In the genomic region with DNA sequence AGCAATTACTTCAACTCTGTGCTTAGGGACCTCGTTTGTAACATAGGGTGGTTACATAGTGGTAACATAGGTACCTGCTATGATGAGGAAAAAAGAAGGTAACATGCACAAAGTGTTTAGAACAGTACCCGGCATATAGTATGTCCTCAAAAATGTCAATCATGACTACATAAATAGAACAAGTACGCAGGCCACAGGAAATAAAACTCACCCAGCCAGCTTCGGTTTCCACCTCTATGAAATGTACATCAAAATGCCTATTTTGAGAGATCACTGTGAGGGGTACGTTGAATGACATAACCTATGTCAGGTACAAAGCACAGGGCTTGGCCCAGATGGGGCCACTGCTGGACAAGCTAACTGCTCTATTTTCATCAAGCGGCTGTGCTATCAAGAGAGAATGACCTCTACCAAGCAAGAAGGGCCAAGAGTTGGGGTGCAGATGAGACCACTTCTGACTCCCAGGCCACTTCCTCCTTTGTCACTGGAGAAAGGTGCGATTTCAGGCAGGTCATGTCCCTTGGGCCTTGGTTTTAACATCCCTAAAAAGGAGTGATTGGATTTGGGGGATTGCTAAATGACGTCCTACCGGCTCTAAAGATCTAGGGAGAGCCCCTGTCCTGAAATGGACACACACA, we compare ENCODE assay signal across 13 cellular contexts. TPM values are rescaled to one million over a fixed set of nuclear protein-coding genes. Genes with fewer than 3 reads are reported as not detected.
DNase-seq lines count a peak whose midpoint lies in the region; ATAC-seq and TF ChIP-seq lines count a peak whose summit lies in the region.
"Had no signal": no experiment of that assay in that cellular context is flagged by ENCODE, and none has a peak within 500 bp of the region (broad histone marks: within the 10 kb centered on the region; RNA-seq: fewer than 3 reads in every experiment).

No MANE protein-coding gene starts in this region.

- H3K9me3 Mint-ChIP-seq in natural killer cell treated with Interleukin-12 subunit alpha and Interleukin-12 subunit beta and Interleukin-15 and Interleukin-18, amount 100 ng/mL, for 72 hours, result no peaks in the 10 kb centered on the region

- intact Hi-C loops in uterus (cut with DNase I; ENCODE audit: low total_unique reads), result no loop called here

- TF ChIP-seq CTCF in uterus (IDR thresholded peaks at IDR 0.05), result no peak

- no peaks in the 10 kb centered on the region for H3K36me3 Mint-ChIP-seq in natural killer cell treated with Interleukin-12 subunit alpha and Interleukin-12 subunit beta and Interleukin-15 and Interleukin-18, amount 100 ng/mL, for 72 hours
- H3K36me3 Mint-ChIP-seq: activated naive CD8-positive, alpha-beta T cell had no signal

- H3K4me3 ChIP-seq in uterus, result no peak overlapping the region
- H3K4me3 ChIP-seq: colonic mucosa, lung, vagina had no signal

- H3K4me1 Mint-ChIP-seq in natural killer cell treated with Interleukin-12 subunit alpha and Interleukin-12 subunit beta and Interleukin-15 and Interleukin-18, amount 100 ng/mL, for 72 hours (ENCODE audit: low read depth in 2 of 2), result peaks cover 26 to 43% of the 10 kb centered on the region in 2 donors

- DNase-seq in natural killer cell treated with Interleukin-12 subunit alpha and Interleukin-12 subunit beta and Interleukin-15 and Interleukin-18, amount 100 ng/mL, for 72 hours (ENCODE audit: low spot score), result no peak
- DNase-seq in GDM1 (lab: John Stamatoyannopoulos, UW) (no peak), HUDEP-2 (lab: John Stamatoyannopoulos, UW; ENCODE audit: unreplicated experiment in 76 of 76) (no peak), uterus (no peak)
- DNase-seq: colonic mucosa, DMS79 treated with DMSO at 0.1 percent for 48 hours, NCI-H510A treated with DMSO at 0.1 percent for 48 hours had no signal

- no peaks in the 10 kb centered on the region for H3K4me1 ChIP-seq in uterus
- H3K4me1 ChIP-seq: colonic mucosa had no signal

- no peaks in the 10 kb centered on the region for H3K27me3 ChIP-seq in uterus
- H3K27me3 ChIP-seq: colonic mucosa, vagina had no signal

- no peak for TF ChIP-seq POLR2A in uterus (IDR thresholded peaks at IDR 0.05)

- H3K27me3 Mint-ChIP-seq in natural killer cell treated with Interleukin-12 subunit alpha and Interleukin-12 subunit beta and Interleukin-15 and Interleukin-18, amount 100 ng/mL, for 72 hours, result no peaks in the 10 kb centered on the region

- H3K27ac Mint-ChIP-seq in natural killer cell treated with Interleukin-12 subunit alpha and Interleukin-12 subunit beta and Interleukin-15 and Interleukin-18, amount 100 ng/mL, for 72 hours, result peak overlapping the region; percentile 63 to 71
- H3K27ac Mint-ChIP-seq: activated naive CD8-positive, alpha-beta T cell had no signal

- no peaks in the 10 kb centered on the region for H3K36me3 ChIP-seq in uterus
- H3K36me3 ChIP-seq: colonic mucosa, vagina had no signal

- no peaks in the 10 kb centered on the region for H3K9me3 ChIP-seq in uterus
- H3K9me3 ChIP-seq: colonic mucosa, vagina had no signal

- peak; percentile 48 for ATAC-seq in GM18868 (IDR thresholded peaks at IDR 0.05; ENCODE audit: unreplicated experiment)
- ATAC-seq in GM21786 (IDR thresholded peaks at IDR 0.05; ENCODE audit: unreplicated experiment), result peak; percentile 41
- ATAC-seq in HG03442 (IDR thresholded peaks at IDR 0.05; ENCODE audit: unreplicated experiment), result peak; percentile 45
- ATAC-seq in natural killer cell treated with Interleukin-12 subunit alpha and Interleukin-12 subunit beta and Interleukin-15 and Interleukin-18, amount 100 ng/mL, for 72 hours, result peak in 1 of 2 donors; percentile 15

- peak overlapping the region; percentile 27 for H3K4me3 Mint-ChIP-seq in natural killer cell treated with Interleukin-12 subunit alpha and Interleukin-12 subunit beta and Interleukin-15 and Interleukin-18, amount 100 ng/mL, for 72 hours
- H3K4me3 Mint-ChIP-seq: activated naive CD8-positive, alpha-beta T cell had no signal

- H3K27ac ChIP-seq in uterus, result no peak overlapping the region
- H3K27ac ChIP-seq: colonic mucosa, vagina had no signal

RNA-seq across cellular contexts. Expression of a gene that starts 45.4 kb away (rescaled TPM):
- 100 to 1,000 TPM; 129 to 174 TPM for total RNA-seq in natural killer cell treated with Interleukin-12 subunit alpha and Interleukin-12 subunit beta and Interleukin-15 and Interleukin-18, amount 100 ng/mL, for 72 hours
- total RNA-seq in uterus, result 100 to 1,000 TPM; 140 to 421 (median 354) TPM
